Comparison of ENCODE assay signal across 14 cellular contexts in genomic region chr14:68944162-68944561, GRCh38. TPM values are rescaled to one million over a fixed set of nuclear protein-coding genes. Genes with fewer than 3 reads are reported as not detected.
DNase-seq lines count a peak whose midpoint lies in the region; TF ChIP-seq lines count a peak whose summit lies in the region.
"Had no signal": no experiment of that assay in that cellular context is flagged by ENCODE, and none has a peak within 500 bp of the region (broad histone marks: within the 10 kb centered on the region; RNA-seq: fewer than 3 reads in every experiment).

No MANE protein-coding gene starts in this region.

- no peak overlapping the region for H3K4me2 ChIP-seq in neuronal stem cell (ENCODE audit: insufficient read depth, low read length, poor library complexity, severe bottlenecking)

- H4K8ac ChIP-seq in neuronal stem cell (ENCODE audit: low read depth, low read length): no peak overlapping the region

- no CpG with 5 or more reads among the region's 6 CpGs for WGBS in neuronal stem cell (ENCODE audit: extremely low coverage in 2 of 2, insufficient read length in 2 of 2, insufficient replicate concordance in 1 of 2), 2 donors

- intact Hi-C loops in activated T-helper 1 cell treated with anti-CD3 and anti-CD28 coated beads, Interleukin-12 subunit alpha, Interleukin-12 subunit beta, Interleukin-2, Interleukin-4 antibody, amounts not matched to agents 30 ng/mL and 10 ng/mL and 1 ng/mL, durations not matched to agents 14 hours and 24 hours and 36 hours (cut with micrococcal nuclease): no loop called here

- H3K27me3 Mint-ChIP-seq in osteocyte (ENCODE audit: unreplicated experiment): no peaks in the 10 kb centered on the region
- no peaks in the 10 kb centered on the region for H3K27me3 Mint-ChIP-seq in activated T-helper 1 cell treated with anti-CD3 and anti-CD28 coated beads, Interleukin-12 subunit alpha, Interleukin-12 subunit beta, Interleukin-2, Interleukin-4 antibody, amounts not matched to agents 30 ng/mL and 10 ng/mL and 1 ng/mL, durations not matched to agents 14 hours and 24 hours and 36 hours (ENCODE audit: insufficient read depth)
- H3K27me3 Mint-ChIP-seq: activated naive CD8-positive, alpha-beta T cell treated with anti-CD3 and anti-CD28 coated beads, Interleukin-2, amount 10 ng/mL, durations not matched to agents 7 days and 5 days had no signal

- no peak for TF ChIP-seq CTCF in BE2C (IDR thresholded peaks at IDR 0.05; ENCODE audit: low read depth, low read length)
- TF ChIP-seq CTCF in osteocyte (IDR thresholded peaks at IDR 0.05): no peak

- H3K4me3 ChIP-seq in BE2C (ENCODE audit: low read depth, low read length) (no peak overlapping the region), SJCRH30 (no peak overlapping the region), neuronal stem cell (ENCODE audit: low read length in 2 of 2) (no peak overlapping the region)
- H3K4me3 ChIP-seq: SJSA1 had no signal

- H3K36me3 ChIP-seq in BE2C (no peaks in the 10 kb centered on the region; the same call in 1 of the 2 replicates), SJCRH30 (no peaks in the 10 kb centered on the region), neuronal stem cell (replicated peaks in 1 of 2; ENCODE audit: control insufficient read depth in 2 of 2, insufficient read depth in 2 of 2, low read length in 2 of 2) (peaks cover 2 to 5% of the 10 kb centered on the region in 2 donors)

- no peak overlapping the region for H2BK12ac ChIP-seq in neuronal stem cell (ENCODE audit: low read length)

- H3K23ac ChIP-seq in neuronal stem cell (ENCODE audit: low read depth, low read length, poor library complexity): no peak overlapping the region

- peak overlapping the region; percentile 94 for H3K27ac Mint-ChIP-seq in osteocyte (ENCODE audit: unreplicated experiment)
- no peak overlapping the region for H3K27ac Mint-ChIP-seq in activated T-helper 1 cell treated with anti-CD3 and anti-CD28 coated beads, Interleukin-12 subunit alpha, Interleukin-12 subunit beta, Interleukin-2, Interleukin-4 antibody, amounts not matched to agents 30 ng/mL and 10 ng/mL and 1 ng/mL, durations not matched to agents 14 hours and 24 hours and 36 hours
- H3K27ac Mint-ChIP-seq: stimulated activated effector memory CD8-positive, alpha-beta T cell treated with anti-CD3 and anti-CD28 coated beads, Interleukin-12 subunit alpha, Interleukin-12 subunit beta, amount 100 ng/mL, for 72 hours had no signal

- H3K9me3 Mint-ChIP-seq in osteocyte (ENCODE audit: unreplicated experiment): no peaks in the 10 kb centered on the region
- no peaks in the 10 kb centered on the region for H3K9me3 Mint-ChIP-seq in activated T-helper 1 cell treated with anti-CD3 and anti-CD28 coated beads, Interleukin-12 subunit alpha, Interleukin-12 subunit beta, Interleukin-2, Interleukin-4 antibody, amounts not matched to agents 30 ng/mL and 10 ng/mL and 1 ng/mL, durations not matched to agents 14 hours and 24 hours and 36 hours
- H3K9me3 Mint-ChIP-seq: activated naive CD8-positive, alpha-beta T cell treated with anti-CD3 and anti-CD28 coated beads, Interleukin-2, amount 10 ng/mL, durations not matched to agents 7 days and 5 days; stimulated activated effector memory CD8-positive, alpha-beta T cell treated with anti-CD3 and anti-CD28 coated beads, Interleukin-12 subunit alpha, Interleukin-12 subunit beta, amount 100 ng/mL, for 72 hours had no signal

- H3K4me1 Mint-ChIP-seq in osteocyte (ENCODE audit: unreplicated experiment): peaks cover 98% of the 10 kb centered on the region
- H3K4me1 Mint-ChIP-seq in activated T-helper 1 cell treated with anti-CD3 and anti-CD28 coated beads, Interleukin-12 subunit alpha, Interleukin-12 subunit beta, Interleukin-2, Interleukin-4 antibody, amounts not matched to agents 30 ng/mL and 10 ng/mL and 1 ng/mL, durations not matched to agents 14 hours and 24 hours and 36 hours (ENCODE audit: low read depth): peaks cover 9% of the 10 kb centered on the region

- H2BK120ac ChIP-seq in neuronal stem cell (ENCODE audit: low read depth, low read length): no peak overlapping the region

- H2AFZ ChIP-seq in neuronal stem cell (ENCODE audit: low read length): no peak overlapping the region

- H3K4me3 Mint-ChIP-seq in osteocyte (ENCODE audit: unreplicated experiment): no peak overlapping the region
- no peak overlapping the region for H3K4me3 Mint-ChIP-seq in activated T-helper 1 cell treated with anti-CD3 and anti-CD28 coated beads, Interleukin-12 subunit alpha, Interleukin-12 subunit beta, Interleukin-2, Interleukin-4 antibody, amounts not matched to agents 30 ng/mL and 10 ng/mL and 1 ng/mL, durations not matched to agents 14 hours and 24 hours and 36 hours
- H3K4me3 Mint-ChIP-seq: activated naive CD8-positive, alpha-beta T cell treated with anti-CD3 and anti-CD28 coated beads, Interleukin-2, amount 10 ng/mL, durations not matched to agents 7 days and 5 days; stimulated activated effector memory CD8-positive, alpha-beta T cell treated with anti-CD3 and anti-CD28 coated beads, Interleukin-12 subunit alpha, Interleukin-12 subunit beta, amount 100 ng/mL, for 72 hours had no signal

- no peaks in the 10 kb centered on the region for H3K36me3 Mint-ChIP-seq in osteocyte (ENCODE audit: unreplicated experiment)
- H3K36me3 Mint-ChIP-seq in activated T-helper 1 cell treated with anti-CD3 and anti-CD28 coated beads, Interleukin-12 subunit alpha, Interleukin-12 subunit beta, Interleukin-2, Interleukin-4 antibody, amounts not matched to agents 30 ng/mL and 10 ng/mL and 1 ng/mL, durations not matched to agents 14 hours and 24 hours and 36 hours (ENCODE audit: low read depth): no peaks in the 10 kb centered on the region
- H3K36me3 Mint-ChIP-seq: activated naive CD8-positive, alpha-beta T cell treated with anti-CD3 and anti-CD28 coated beads, Interleukin-2, amount 10 ng/mL, durations not matched to agents 7 days and 5 days; stimulated activated effector memory CD8-positive, alpha-beta T cell treated with anti-CD3 and anti-CD28 coated beads, Interleukin-12 subunit alpha, Interleukin-12 subunit beta, amount 100 ng/mL, for 72 hours had no signal

- peaks cover 60% of the 10 kb centered on the region for H3K4me1 ChIP-seq in BE2C
- H3K4me1 ChIP-seq in SJCRH30: peaks cover 81% of the 10 kb centered on the region
- peaks cover 3 to 32% of the 10 kb centered on the region in 2 donors for H3K4me1 ChIP-seq in neuronal stem cell (ENCODE audit: control insufficient read depth in 2 of 2, insufficient read depth in 1 of 2, low read depth in 1 of 2, low read length in 2 of 2)

- H3K9me3 ChIP-seq in BE2C (no peaks in the 10 kb centered on the region), SJCRH30 (replicated peaks) (no peaks in the 10 kb centered on the region), neuronal stem cell (replicated peaks in 1 of 2; ENCODE audit: control insufficient read depth in 2 of 2, insufficient read depth in 1 of 2, low read depth in 1 of 2, low read length in 2 of 2) (no peaks in the 10 kb centered on the region)
- H3K9me3 ChIP-seq: SJSA1 had no signal

- H2BK5ac ChIP-seq in neuronal stem cell (ENCODE audit: low read length): no peak overlapping the region

- no peak overlapping the region for H3K18ac ChIP-seq in neuronal stem cell (ENCODE audit: low read length)

- DNase-seq in BE2C (peak; percentile 48), SJCRH30 (no peak), epithelial cell of prostate (ENCODE audit: low read depth, low spot score) (no peak), osteocyte (ENCODE audit: extremely low spot score, unreplicated experiment) (no peak), cerebellar cortex (ENCODE audit: low spot score) (no peak), RPMI8226 (no peak), neuronal stem cell (ENCODE audit: low spot score) (no peak)
- DNase-seq in activated T-helper 1 cell treated with anti-CD3 and anti-CD28 coated beads, Interleukin-12 subunit alpha, Interleukin-12 subunit beta, Interleukin-2, Interleukin-4 antibody, amounts not matched to agents 30 ng/mL and 10 ng/mL and 1 ng/mL, durations not matched to agents 14 hours and 24 hours and 36 hours (ENCODE audit: low spot score): no peak
- DNase-seq: activated naive CD8-positive, alpha-beta T cell treated with anti-CD3 and anti-CD28 coated beads, Interleukin-2, amount 10 ng/mL, durations not matched to agents 7 days and 5 days; NCI-H187; NCI-H748 treated with DMSO at 0.1 percent for 48 hours; occipital lobe had no signal

- no peak overlapping the region for H4K91ac ChIP-seq in neuronal stem cell (ENCODE audit: low read depth, low read length, poor library complexity)

- H2AK5ac ChIP-seq in neuronal stem cell (ENCODE audit: low read depth, low read length): no peak overlapping the region

- H3K27ac ChIP-seq in SJCRH30 (peak overlapping the region; percentile 69), epithelial cell of prostate (peak overlapping the region; percentile 99), neuronal stem cell (replicated peaks; ENCODE audit: low read length) (no peak overlapping the region)
- H3K27ac ChIP-seq: SJSA1 had no signal

- H3K79me1 ChIP-seq in neuronal stem cell (ENCODE audit: low read depth, low read length): peaks cover 14% of the 10 kb centered on the region

- no peak overlapping the region for H3K4ac ChIP-seq in neuronal stem cell (ENCODE audit: low read length)

- H3K14ac ChIP-seq in neuronal stem cell (ENCODE audit: low read length): no peak overlapping the region

- H3K9ac ChIP-seq in neuronal stem cell (ENCODE audit: low read depth, low read length, poor library complexity): no peak overlapping the region

- H3K27me3 ChIP-seq in BE2C (no peaks in the 10 kb centered on the region), SJCRH30 (no peaks in the 10 kb centered on the region), neuronal stem cell (ENCODE audit: control insufficient read depth in 3 of 3, insufficient read depth in 3 of 3, low read depth in 1 of 3, low read length in 3 of 3) (no peaks in the 10 kb centered on the region)
- H3K27me3 ChIP-seq: SJSA1 had no signal

- no peak overlapping the region for H2BK15ac ChIP-seq in neuronal stem cell (ENCODE audit: low read length)

RNA-seq across cellular contexts. Expression of gene ACTN1, which starts 34.9 kb away (rescaled TPM):
- polyA plus RNA-seq in BE2C (2012; ENCODE audit: insufficient read depth, insufficient read length, low read depth): 321 TPM
- total RNA-seq in SJCRH30 (2014; rRNA removed; shearing (Covaris generic)): 101 and 104 TPM in 2 replicates
- total RNA-seq in osteocyte: 371 and 380 TPM in 2 replicates
- total RNA-seq in activated T-helper 1 cell treated with anti-CD3 and anti-CD28 coated beads, Interleukin-12 subunit alpha, Interleukin-12 subunit beta, Interleukin-2, Interleukin-4 antibody, amounts not matched to agents 30 ng/mL and 10 ng/mL and 1 ng/mL, durations not matched to agents 14 hours and 24 hours and 36 hours: 27.4 and 27.9 TPM in 2 replicates
- polyA plus RNA-seq in neuronal stem cell (2013, experiment 1 of 2): 88.8 TPM
- polyA plus RNA-seq in neuronal stem cell (2013, experiment 2 of 2): 87.0 TPM
